ENCODE assay signal across 1 cellular context in the genomic region with DNA sequence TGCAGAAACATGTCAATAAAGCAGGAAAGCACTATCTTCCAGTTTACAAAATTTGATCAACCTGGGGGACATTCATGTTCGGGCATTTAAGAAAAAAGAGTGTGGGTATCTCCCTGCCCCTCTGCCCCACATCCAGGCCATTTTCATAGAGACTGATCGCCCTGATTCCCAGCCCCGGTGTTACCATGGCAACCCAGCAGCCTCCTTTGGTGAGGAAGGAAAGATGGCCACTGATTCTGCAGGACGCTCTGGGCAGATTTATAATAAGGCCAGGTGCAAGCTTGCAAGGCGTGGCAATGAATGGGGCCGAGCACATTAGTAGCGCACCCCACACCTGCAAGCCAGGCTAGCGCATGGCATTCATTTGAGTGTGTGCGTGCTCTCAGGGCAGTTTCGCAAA.
TF ChIP-seq lines count a peak whose summit lies in the region.

No MANE protein-coding gene starts in this region.

TF ChIP-seq in K562, 482 proteins besides CTCF, POLR2A, EP300 and RAD21 (continued from another document):
- TF ChIP-seq, protein P1, sequence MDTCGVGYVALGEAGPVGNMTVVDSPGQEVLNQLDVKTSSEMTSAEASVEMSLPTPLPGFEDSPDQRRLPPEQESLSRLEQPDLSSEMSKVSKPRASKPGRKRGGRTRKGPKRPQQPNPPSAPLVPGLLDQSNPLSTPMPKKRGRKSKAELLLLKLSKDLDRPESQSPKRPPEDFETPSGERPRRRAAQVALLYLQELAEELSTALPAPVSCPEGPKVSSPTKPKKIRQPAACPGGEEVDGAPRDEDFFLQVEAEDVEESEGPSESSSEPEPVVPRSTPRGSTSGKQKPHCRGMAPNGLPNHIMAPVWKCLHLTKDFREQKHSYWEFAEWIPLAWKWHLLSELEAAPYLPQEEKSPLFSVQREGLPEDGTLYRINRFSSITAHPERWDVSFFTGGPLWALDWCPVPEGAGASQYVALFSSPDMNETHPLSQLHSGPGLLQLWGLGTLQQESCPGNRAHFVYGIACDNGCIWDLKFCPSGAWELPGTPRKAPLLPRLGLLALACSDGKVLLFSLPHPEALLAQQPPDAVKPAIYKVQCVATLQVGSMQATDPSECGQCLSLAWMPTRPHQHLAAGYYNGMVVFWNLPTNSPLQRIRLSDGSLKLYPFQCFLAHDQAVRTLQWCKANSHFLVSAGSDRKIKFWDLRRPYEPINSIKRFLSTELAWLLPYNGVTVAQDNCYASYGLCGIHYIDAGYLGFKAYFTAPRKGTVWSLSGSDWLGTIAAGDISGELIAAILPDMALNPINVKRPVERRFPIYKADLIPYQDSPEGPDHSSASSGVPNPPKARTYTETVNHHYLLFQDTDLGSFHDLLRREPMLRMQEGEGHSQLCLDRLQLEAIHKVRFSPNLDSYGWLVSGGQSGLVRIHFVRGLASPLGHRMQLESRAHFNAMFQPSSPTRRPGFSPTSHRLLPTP (IDR thresholded peaks at IDR 0.05; ENCODE audit: borderline replicate concordance, extremely low read depth, insufficient read length): no peak
